8 cellular contexts compared by ENCODE assay signal in the genomic region with DNA sequence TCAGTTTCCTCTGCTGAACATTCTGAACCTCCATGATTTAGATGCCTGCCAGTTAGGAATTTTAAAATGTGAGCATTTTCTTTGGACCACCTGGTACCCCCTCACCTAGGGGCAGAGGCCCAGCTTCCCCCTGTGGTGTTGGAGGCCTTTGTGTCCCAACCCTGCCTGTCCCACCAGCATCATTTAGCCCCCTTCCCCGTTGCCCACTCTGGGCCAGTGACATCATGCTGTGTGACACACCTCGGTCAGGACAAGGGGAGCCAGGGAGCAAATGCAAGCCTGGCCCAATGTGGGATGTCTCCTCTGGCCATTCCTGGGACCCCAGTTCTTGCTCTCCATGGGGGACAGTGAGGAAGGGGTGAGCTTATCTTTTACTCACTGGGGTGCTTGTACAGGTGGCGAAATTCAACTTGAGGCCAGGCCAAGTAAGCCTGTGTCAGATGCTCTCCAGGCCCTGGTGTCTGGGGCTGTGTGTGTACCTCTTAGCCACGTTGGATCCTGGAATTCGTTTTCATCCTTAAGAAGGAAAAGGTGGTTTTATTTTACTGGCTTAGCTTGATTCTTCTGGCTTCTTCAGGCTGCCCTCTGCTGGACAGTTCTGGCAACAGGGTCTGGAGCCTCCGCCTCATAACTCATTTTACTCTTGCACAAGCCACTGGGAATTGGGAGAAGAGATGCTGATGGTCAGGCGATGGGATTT. TPM values are rescaled to one million over a fixed set of nuclear protein-coding genes. Genes with fewer than 3 reads are reported as not detected.
DNase-seq lines count a peak whose midpoint lies in the region; ATAC-seq lines count a peak whose summit lies in the region.

No MANE protein-coding gene starts in this region.

- DNase-seq in Right ventricle myocardium inferior (ENCODE audit: missing footprints) (peak; percentile 75), cardiac septum (ENCODE audit: low spot score) (no peak), NCI-H1105 (lab: John Stamatoyannopoulos, UW) (peak; percentile 68), germinal center (ENCODE audit: low spot score) (peak; percentile 23), pons (ENCODE audit: low spot score) (peak; percentile 58)
- DNase-seq in activated CD4-positive, alpha-beta memory T cell treated with anti-CD3 and anti-CD28 coated beads for 36 hours, result peak; percentile 52
- DNase-seq in activated effector memory CD4-positive, alpha-beta T cell treated with anti-CD3 and anti-CD28 coated beads, Interleukin-2, amount 50 U/mL, for 16 hours, result no peak

- peaks cover 8% of the 10 kb centered on the region for H3K9me3 Mint-ChIP-seq in activated CD4-positive, alpha-beta memory T cell treated with anti-CD3 and anti-CD28 coated beads for 36 hours

- no peak overlapping the region for H3K4me3 Mint-ChIP-seq in activated CD4-positive, alpha-beta memory T cell treated with anti-CD3 and anti-CD28 coated beads for 36 hours

- peaks cover 11% of the 10 kb centered on the region for H3K27me3 Mint-ChIP-seq in activated CD4-positive, alpha-beta memory T cell treated with anti-CD3 and anti-CD28 coated beads for 36 hours

- POLR2A ChIA-PET in activated CD4-positive, alpha-beta memory T cell treated with anti-CD3 and anti-CD28 coated beads for 36 hours (lab: Charles Lee), result interaction anchor here (0.6 kb wide), 1 partner anchor 177 kb away, joined by 4 read pairs; no protein-coding TSS in a partner anchor

- H3K27ac Mint-ChIP-seq in activated CD4-positive, alpha-beta memory T cell treated with anti-CD3 and anti-CD28 coated beads for 36 hours, result no peak overlapping the region

- CTCF ChIA-PET in activated CD4-positive, alpha-beta memory T cell treated with anti-CD3 and anti-CD28 coated beads for 36 hours (lab: Charles Lee), result interaction anchor here (0.6 to 3.0 kb wide), 20 partner anchors 8 to 381 kb away, joined by 3 to 30 read pairs (median 4); no protein-coding TSS in a partner anchor

- H3K36me3 Mint-ChIP-seq in activated CD4-positive, alpha-beta memory T cell treated with anti-CD3 and anti-CD28 coated beads for 36 hours, result no peaks in the 10 kb centered on the region

- intact Hi-C loops in Right ventricle myocardium inferior (cut with DNase I) (no loop called here), cardiac septum (cut with DNase I) (no loop called here)
- intact Hi-C loops in activated CD4-positive, alpha-beta memory T cell treated with anti-CD3 and anti-CD28 coated beads for 36 hours (cut with micrococcal nuclease), result loop anchor here (1.0 kb wide), 1 partner anchor 202 kb away; no protein-coding TSS in a partner anchor

- peaks cover 6% of the 10 kb centered on the region for H3K4me1 Mint-ChIP-seq in activated CD4-positive, alpha-beta memory T cell treated with anti-CD3 and anti-CD28 coated beads for 36 hours (ENCODE audit: low read depth)

- peak; percentile 49 for ATAC-seq in Right ventricle myocardium inferior
- no peak for ATAC-seq in GM21447 (IDR thresholded peaks at IDR 0.05; ENCODE audit: unreplicated experiment)

RNA-seq across cellular contexts. Expression of a gene that starts 49.7 kb away (rescaled TPM):
- total RNA-seq in Right ventricle myocardium inferior (869 TPM), cardiac septum (658 TPM)
- under 1 TPM; 0.55 to 0.63 TPM for total RNA-seq in activated CD4-positive, alpha-beta memory T cell treated with anti-CD3 and anti-CD28 coated beads for 36 hours

Comparison
In these comparisons a context has a peak if more than half of its experiments do, and no peak if none do; other contexts are left out.
1. DNase-seq: peak in Right ventricle myocardium inferior (single experiment), NCI-H1105 (single experiment), activated CD4-positive, alpha-beta memory T cell treated with anti-CD3 and anti-CD28 coated beads for 36 hours (single experiment), germinal center (single experiment) and pons (single experiment); none in cardiac septum (single experiment) and activated effector memory CD4-positive, alpha-beta T cell treated with anti-CD3 and anti-CD28 coated beads, Interleukin-2, amount 50 U/mL, for 16 hours (single experiment).
2. RNA of a gene that starts 49.7 kb away (total RNA-seq): 869 TPM in Right ventricle myocardium inferior (single experiment) and 658 TPM in cardiac septum (single experiment); 0.55 to 0.63 TPM in activated CD4-positive, alpha-beta memory T cell treated with anti-CD3 and anti-CD28 coated beads for 36 hours; every median in the first group is over 100 times any median in the second.